In the genomic region with DNA sequence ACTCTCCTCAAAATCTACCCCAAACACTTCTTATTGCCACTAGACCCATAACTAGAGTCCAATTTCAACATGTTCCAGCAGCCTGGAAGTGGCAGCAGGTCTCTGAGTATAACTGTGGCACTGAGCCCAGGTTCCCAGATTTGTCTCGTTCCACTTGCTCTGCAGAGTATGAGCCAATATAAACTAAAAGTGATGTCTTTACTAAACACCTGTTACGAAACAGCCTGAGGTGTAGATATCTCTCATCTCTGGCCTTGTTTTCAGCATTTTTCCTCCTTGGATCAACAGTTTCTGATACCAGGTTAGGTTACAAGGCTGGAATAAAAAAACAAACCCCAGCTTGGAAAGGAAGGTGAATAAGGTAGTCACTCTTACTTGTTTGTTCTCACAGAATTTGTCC, we compare ENCODE assay signal across 1 cellular context.
TF ChIP-seq lines count a peak whose summit lies in the region.

No MANE protein-coding gene starts in this region.

TF ChIP-seq in H1, 55 proteins besides CTCF, POLR2A, EP300 and RAD21:
- TF ChIP-seq, protein P1, sequence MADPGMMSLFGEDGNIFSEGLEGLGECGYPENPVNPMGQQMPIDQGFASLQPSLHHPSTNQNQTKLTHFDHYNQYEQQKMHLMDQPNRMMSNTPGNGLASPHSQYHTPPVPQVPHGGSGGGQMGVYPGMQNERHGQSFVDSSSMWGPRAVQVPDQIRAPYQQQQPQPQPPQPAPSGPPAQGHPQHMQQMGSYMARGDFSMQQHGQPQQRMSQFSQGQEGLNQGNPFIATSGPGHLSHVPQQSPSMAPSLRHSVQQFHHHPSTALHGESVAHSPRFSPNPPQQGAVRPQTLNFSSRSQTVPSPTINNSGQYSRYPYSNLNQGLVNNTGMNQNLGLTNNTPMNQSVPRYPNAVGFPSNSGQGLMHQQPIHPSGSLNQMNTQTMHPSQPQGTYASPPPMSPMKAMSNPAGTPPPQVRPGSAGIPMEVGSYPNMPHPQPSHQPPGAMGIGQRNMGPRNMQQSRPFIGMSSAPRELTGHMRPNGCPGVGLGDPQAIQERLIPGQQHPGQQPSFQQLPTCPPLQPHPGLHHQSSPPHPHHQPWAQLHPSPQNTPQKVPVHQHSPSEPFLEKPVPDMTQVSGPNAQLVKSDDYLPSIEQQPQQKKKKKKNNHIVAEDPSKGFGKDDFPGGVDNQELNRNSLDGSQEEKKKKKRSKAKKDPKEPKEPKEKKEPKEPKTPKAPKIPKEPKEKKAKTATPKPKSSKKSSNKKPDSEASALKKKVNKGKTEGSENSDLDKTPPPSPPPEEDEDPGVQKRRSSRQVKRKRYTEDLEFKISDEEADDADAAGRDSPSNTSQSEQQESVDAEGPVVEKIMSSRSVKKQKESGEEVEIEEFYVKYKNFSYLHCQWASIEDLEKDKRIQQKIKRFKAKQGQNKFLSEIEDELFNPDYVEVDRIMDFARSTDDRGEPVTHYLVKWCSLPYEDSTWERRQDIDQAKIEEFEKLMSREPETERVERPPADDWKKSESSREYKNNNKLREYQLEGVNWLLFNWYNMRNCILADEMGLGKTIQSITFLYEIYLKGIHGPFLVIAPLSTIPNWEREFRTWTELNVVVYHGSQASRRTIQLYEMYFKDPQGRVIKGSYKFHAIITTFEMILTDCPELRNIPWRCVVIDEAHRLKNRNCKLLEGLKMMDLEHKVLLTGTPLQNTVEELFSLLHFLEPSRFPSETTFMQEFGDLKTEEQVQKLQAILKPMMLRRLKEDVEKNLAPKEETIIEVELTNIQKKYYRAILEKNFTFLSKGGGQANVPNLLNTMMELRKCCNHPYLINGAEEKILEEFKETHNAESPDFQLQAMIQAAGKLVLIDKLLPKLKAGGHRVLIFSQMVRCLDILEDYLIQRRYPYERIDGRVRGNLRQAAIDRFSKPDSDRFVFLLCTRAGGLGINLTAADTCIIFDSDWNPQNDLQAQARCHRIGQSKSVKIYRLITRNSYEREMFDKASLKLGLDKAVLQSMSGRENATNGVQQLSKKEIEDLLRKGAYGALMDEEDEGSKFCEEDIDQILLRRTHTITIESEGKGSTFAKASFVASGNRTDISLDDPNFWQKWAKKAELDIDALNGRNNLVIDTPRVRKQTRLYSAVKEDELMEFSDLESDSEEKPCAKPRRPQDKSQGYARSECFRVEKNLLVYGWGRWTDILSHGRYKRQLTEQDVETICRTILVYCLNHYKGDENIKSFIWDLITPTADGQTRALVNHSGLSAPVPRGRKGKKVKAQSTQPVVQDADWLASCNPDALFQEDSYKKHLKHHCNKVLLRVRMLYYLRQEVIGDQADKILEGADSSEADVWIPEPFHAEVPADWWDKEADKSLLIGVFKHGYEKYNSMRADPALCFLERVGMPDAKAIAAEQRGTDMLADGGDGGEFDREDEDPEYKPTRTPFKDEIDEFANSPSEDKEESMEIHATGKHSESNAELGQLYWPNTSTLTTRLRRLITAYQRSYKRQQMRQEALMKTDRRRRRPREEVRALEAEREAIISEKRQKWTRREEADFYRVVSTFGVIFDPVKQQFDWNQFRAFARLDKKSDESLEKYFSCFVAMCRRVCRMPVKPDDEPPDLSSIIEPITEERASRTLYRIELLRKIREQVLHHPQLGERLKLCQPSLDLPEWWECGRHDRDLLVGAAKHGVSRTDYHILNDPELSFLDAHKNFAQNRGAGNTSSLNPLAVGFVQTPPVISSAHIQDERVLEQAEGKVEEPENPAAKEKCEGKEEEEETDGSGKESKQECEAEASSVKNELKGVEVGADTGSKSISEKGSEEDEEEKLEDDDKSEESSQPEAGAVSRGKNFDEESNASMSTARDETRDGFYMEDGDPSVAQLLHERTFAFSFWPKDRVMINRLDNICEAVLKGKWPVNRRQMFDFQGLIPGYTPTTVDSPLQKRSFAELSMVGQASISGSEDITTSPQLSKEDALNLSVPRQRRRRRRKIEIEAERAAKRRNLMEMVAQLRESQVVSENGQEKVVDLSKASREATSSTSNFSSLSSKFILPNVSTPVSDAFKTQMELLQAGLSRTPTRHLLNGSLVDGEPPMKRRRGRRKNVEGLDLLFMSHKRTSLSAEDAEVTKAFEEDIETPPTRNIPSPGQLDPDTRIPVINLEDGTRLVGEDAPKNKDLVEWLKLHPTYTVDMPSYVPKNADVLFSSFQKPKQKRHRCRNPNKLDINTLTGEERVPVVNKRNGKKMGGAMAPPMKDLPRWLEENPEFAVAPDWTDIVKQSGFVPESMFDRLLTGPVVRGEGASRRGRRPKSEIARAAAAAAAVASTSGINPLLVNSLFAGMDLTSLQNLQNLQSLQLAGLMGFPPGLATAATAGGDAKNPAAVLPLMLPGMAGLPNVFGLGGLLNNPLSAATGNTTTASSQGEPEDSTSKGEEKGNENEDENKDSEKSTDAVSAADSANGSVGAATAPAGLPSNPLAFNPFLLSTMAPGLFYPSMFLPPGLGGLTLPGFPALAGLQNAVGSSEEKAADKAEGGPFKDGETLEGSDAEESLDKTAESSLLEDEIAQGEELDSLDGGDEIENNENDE (IDR thresholded peaks at IDR 0.05; ENCODE audit: insufficient replicate concordance, low read length) = no peak
- TF ChIP-seq BRCA1 (IDR thresholded peaks at IDR 0.05; ENCODE audit: low read depth, low read length) = no peak
- no peak for TF ChIP-seq FOSL1 (IDR thresholded peaks at IDR 0.05; ENCODE audit: insufficient read depth, low read depth, low read length)
- TF ChIP-seq, protein P2, sequence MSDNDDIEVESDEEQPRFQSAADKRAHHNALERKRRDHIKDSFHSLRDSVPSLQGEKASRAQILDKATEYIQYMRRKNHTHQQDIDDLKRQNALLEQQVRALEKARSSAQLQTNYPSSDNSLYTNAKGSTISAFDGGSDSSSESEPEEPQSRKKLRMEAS (IDR thresholded peaks at IDR 0.05) = no peak
- TF ChIP-seq, protein P3, sequence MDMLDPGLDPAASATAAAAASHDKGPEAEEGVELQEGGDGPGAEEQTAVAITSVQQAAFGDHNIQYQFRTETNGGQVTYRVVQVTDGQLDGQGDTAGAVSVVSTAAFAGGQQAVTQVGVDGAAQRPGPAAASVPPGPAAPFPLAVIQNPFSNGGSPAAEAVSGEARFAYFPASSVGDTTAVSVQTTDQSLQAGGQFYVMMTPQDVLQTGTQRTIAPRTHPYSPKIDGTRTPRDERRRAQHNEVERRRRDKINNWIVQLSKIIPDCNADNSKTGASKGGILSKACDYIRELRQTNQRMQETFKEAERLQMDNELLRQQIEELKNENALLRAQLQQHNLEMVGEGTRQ (IDR thresholded peaks at IDR 0.05; ENCODE audit: low read length) = no peak
- no peak for TF ChIP-seq HDAC6 (IDR thresholded peaks at IDR 0.05; ENCODE audit: low read depth, low read length)
- TF ChIP-seq CHD1 (IDR thresholded peaks at IDR 0.05; ENCODE audit: low read depth, low read length) = no peak
- TF ChIP-seq JUN (IDR thresholded peaks at IDR 0.05; ENCODE audit: low read depth, low read length) = no peak
- no peak for TF ChIP-seq SIX5 (IDR thresholded peaks at IDR 0.05; ENCODE audit: low read depth, low read length)
- TF ChIP-seq NANOG (IDR thresholded peaks at IDR 0.05; ENCODE audit: insufficient read depth, low read depth, low read length, poor library complexity, severe bottlenecking) = no peak
- no peak for TF ChIP-seq SAP30 (IDR thresholded peaks at IDR 0.05; ENCODE audit: insufficient read depth, insufficient replicate concordance, low read length)
- no peak for TF ChIP-seq CHD2 (IDR thresholded peaks at IDR 0.05; ENCODE audit: low read length)
- TF ChIP-seq SP1 (IDR thresholded peaks at IDR 0.05; ENCODE audit: low read depth, low read length) = no peak
- no peak for TF ChIP-seq CEBPB (IDR thresholded peaks at IDR 0.05; ENCODE audit: low read depth, low read length)
- no peak for TF ChIP-seq JUND (IDR thresholded peaks at IDR 0.05; ENCODE audit: low read length)
